In the genomic region with DNA sequence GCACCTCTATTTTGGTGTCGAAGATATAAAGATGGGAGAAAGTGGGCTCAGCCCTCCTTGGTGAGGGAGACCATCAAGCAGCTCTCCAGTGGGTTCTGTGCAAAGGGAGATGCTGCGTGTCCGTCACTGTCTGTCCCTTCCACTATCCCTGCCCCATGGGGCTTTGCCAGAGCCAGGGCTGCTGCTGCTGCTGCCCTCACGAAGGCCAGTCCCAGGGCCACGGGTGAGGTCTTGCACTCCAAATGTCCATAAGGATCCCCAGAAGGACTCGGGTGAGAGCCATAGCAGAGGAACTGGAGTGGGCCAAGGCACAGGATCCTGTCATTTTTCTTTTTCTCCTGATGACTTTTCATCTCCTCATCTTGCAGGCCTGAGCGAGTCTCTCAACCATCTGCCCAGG, we compare ENCODE assay signal across 20 cellular contexts. TPM values are rescaled to one million over a fixed set of nuclear protein-coding genes. Genes with fewer than 3 reads are reported as not detected.
"Had no signal": no experiment of that assay in that cellular context is flagged by ENCODE, and none has a peak within 500 bp of the region (broad histone marks: within the 10 kb centered on the region; RNA-seq: fewer than 3 reads in every experiment).

No MANE protein-coding gene starts in this region.

- DNase-seq: IMR-90, Karpas-422, KG1, MG63, NCI-H1105, NCI-H1417, NCI-H1436 treated with DMSO at 0.1 percent for 48 hours, NCI-H1694 treated with DMSO at 0.1 percent for 48 hours, NCI-H1930, NCI-H2081, NCI-H2107, NCI-H2227 treated with DMSO at 0.1 percent for 48 hours, NCI-H524, NCI-H526 treated with DMSO at 0.1 percent for 48 hours, NCI-H748 treated with DMSO at 0.1 percent for 48 hours, Right ventricle myocardium superior, RPMI8226, SIG-M5 had no signal

- H3K27ac ChIP-seq: SJSA1, SK-N-MC had no signal

RNA-seq across cellular contexts. Expression of gene DIPK1C, which starts 3.7 kb away (rescaled TPM):
- polyA plus RNA-seq: IMR-90 had no signal
